1 cellular context compared by ENCODE assay signal in the genomic region with DNA sequence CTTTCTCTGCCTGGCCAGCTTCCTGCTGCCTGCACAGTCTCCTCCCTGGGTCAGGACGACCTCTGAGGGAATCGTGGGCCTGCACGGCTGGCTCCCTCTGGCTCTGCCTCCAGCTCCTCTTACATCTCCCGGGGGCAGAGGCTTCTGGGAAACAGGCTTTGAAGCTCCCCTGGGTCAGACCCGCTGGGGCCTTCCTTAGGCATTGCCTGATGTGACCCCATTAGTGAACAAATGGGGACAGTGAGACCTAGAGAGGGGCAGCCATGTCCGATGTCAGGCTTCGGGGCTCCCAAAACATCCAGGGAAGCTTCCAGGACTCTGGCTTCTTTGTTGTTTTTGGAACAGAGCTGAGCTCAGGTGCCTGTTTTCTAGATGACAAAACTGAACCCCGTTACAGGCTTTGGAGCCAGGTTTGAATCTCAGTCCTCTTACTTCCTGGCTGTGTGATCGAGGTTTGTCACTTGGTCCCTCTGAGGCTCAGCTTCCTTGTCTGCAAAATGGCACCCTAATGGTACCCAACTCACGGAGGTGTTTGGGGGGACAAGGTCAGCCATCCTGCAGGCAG.
TF ChIP-seq lines count a peak whose summit lies in the region.

No MANE protein-coding gene starts in this region.

TF ChIP-seq in HCT116, 20 proteins besides CTCF, POLR2A, EP300 and RAD21 (continued from another document):
- TF ChIP-seq, protein P1, sequence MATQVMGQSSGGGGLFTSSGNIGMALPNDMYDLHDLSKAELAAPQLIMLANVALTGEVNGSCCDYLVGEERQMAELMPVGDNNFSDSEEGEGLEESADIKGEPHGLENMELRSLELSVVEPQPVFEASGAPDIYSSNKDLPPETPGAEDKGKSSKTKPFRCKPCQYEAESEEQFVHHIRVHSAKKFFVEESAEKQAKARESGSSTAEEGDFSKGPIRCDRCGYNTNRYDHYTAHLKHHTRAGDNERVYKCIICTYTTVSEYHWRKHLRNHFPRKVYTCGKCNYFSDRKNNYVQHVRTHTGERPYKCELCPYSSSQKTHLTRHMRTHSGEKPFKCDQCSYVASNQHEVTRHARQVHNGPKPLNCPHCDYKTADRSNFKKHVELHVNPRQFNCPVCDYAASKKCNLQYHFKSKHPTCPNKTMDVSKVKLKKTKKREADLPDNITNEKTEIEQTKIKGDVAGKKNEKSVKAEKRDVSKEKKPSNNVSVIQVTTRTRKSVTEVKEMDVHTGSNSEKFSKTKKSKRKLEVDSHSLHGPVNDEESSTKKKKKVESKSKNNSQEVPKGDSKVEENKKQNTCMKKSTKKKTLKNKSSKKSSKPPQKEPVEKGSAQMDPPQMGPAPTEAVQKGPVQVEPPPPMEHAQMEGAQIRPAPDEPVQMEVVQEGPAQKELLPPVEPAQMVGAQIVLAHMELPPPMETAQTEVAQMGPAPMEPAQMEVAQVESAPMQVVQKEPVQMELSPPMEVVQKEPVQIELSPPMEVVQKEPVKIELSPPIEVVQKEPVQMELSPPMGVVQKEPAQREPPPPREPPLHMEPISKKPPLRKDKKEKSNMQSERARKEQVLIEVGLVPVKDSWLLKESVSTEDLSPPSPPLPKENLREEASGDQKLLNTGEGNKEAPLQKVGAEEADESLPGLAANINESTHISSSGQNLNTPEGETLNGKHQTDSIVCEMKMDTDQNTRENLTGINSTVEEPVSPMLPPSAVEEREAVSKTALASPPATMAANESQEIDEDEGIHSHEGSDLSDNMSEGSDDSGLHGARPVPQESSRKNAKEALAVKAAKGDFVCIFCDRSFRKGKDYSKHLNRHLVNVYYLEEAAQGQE (IDR thresholded peaks at IDR 0.05; ENCODE audit: low read depth): no peak
- no peak for TF ChIP-seq EZH2phosphoT487 (IDR thresholded peaks at IDR 0.05; ENCODE audit: borderline replicate concordance)
- no peak for TF ChIP-seq CEBPB (IDR thresholded peaks at IDR 0.05; ENCODE audit: low read depth)
- TF ChIP-seq SIN3A (IDR thresholded peaks at IDR 0.05; ENCODE audit: low read depth): no peak
- no peak for TF ChIP-seq ELF1 (IDR thresholded peaks at IDR 0.05; ENCODE audit: borderline replicate concordance, low read depth)
- TF ChIP-seq EZH2 (IDR thresholded peaks at IDR 0.05): no peak
- no peak for TF ChIP-seq SRF (IDR thresholded peaks at IDR 0.05; ENCODE audit: low read depth)
- no peak for TF ChIP-seq ZNF274 (IDR thresholded peaks at IDR 0.05; ENCODE audit: low read depth, low read length)
- no peak for TF ChIP-seq TCF7L2 (IDR thresholded peaks at IDR 0.05; ENCODE audit: borderline replicate concordance, extremely low read depth, insufficient read depth, insufficient read length)
- no peak for TF ChIP-seq SP1 (IDR thresholded peaks at IDR 0.05; ENCODE audit: low read depth)
- TF ChIP-seq, protein P2, sequence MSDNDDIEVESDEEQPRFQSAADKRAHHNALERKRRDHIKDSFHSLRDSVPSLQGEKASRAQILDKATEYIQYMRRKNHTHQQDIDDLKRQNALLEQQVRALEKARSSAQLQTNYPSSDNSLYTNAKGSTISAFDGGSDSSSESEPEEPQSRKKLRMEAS (IDR thresholded peaks at IDR 0.05): no peak
- no peak for TF ChIP-seq YY1 (IDR thresholded peaks at IDR 0.05; ENCODE audit: extremely low read depth, insufficient replicate concordance, low read depth, low read length)
- TF ChIP-seq, protein P3, sequence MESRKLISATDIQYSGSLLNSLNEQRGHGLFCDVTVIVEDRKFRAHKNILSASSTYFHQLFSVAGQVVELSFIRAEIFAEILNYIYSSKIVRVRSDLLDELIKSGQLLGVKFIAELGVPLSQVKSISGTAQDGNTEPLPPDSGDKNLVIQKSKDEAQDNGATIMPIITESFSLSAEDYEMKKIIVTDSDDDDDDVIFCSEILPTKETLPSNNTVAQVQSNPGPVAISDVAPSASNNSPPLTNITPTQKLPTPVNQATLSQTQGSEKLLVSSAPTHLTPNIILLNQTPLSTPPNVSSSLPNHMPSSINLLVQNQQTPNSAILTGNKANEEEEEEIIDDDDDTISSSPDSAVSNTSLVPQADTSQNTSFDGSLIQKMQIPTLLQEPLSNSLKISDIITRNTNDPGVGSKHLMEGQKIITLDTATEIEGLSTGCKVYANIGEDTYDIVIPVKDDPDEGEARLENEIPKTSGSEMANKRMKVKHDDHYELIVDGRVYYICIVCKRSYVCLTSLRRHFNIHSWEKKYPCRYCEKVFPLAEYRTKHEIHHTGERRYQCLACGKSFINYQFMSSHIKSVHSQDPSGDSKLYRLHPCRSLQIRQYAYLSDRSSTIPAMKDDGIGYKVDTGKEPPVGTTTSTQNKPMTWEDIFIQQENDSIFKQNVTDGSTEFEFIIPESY (IDR thresholded peaks at IDR 0.05; ENCODE audit: extremely low read depth, insufficient replicate concordance, low read length): no peak
- no peak for TF ChIP-seq JUND (IDR thresholded peaks at IDR 0.05)
- TF ChIP-seq CBX3 (IDR thresholded peaks at IDR 0.05; ENCODE audit: low read depth): no peak
- no peak for TF ChIP-seq ZFX (IDR thresholded peaks at IDR 0.05)
